In genomic region chr11:118939412-118939915, GRCh38 we compare ENCODE assay signal across 14 cellular contexts. TPM values are rescaled to one million over a fixed set of nuclear protein-coding genes. Genes with fewer than 3 reads are reported as not detected.
DNase-seq lines count a peak whose midpoint lies in the region; ATAC-seq, FAIRE-seq and TF ChIP-seq lines count a peak whose summit lies in the region.
"Had no signal": no experiment of that assay in that cellular context is flagged by ENCODE, and none has a peak within 500 bp of the region (broad histone marks: within the 10 kb centered on the region; RNA-seq: fewer than 3 reads in every experiment).

No MANE protein-coding gene starts in this region.

- POLR2A ChIA-PET in activated CD8-positive, alpha-beta T cell treated with anti-CD3 and anti-CD28 coated beads, Interleukin-2, amount 10 ng/mL, durations not matched to agents 7 days and 5 days (lab: Charles Lee): interaction anchor here (1.1 to 2.2 kb wide), 4 partner anchors 9 to 15 kb away, joined by 3 to 11 read pairs (median 4); partner anchors contain the start of gene BCL9L

- CTCF ChIA-PET in activated CD8-positive, alpha-beta T cell treated with anti-CD3 and anti-CD28 coated beads, Interleukin-2, amount 10 ng/mL, durations not matched to agents 7 days and 5 days (lab: Charles Lee): interaction anchor here (0.8 to 5.5 kb wide), 8 partner anchors 9 to 250 kb away, joined by 3 to 61 read pairs (median 4); partner anchors contain the start of gene BCL9L

- H2AFZ ChIP-seq in keratinocyte (ENCODE audit: control insufficient read depth, low read length): peak overlapping the region; percentile 75

- peaks cover 17 to 60% (median 44%) of the 10 kb centered on the region in 10 experiments for H3K4me1 ChIP-seq in BLaER1 treated with 17β-estradiol and CSF1 and Interleukin-3, amounts not matched to agents 10 nM and 100 nM
- H3K4me1 ChIP-seq in DOHH2 (ENCODE audit: control insufficient read depth, low read length) (peaks cover 54% of the 10 kb centered on the region), keratinocyte (ENCODE audit: control insufficient read depth, extremely low read depth, insufficient read depth, low read length) (peaks cover 30% of the 10 kb centered on the region), body of pancreas (no peaks in the 10 kb centered on the region)

- H3K27ac ChIP-seq in BLaER1 treated with 17β-estradiol and CSF1 and Interleukin-3, amounts not matched to agents 10 nM and 100 nM: peak overlapping the region in 7 of 11 experiments; percentile 58 to 69 (median 63); a peak in 13 of 22 replicates
- H3K27ac ChIP-seq in DOHH2 (ENCODE audit: low read depth, low read length) (no peak overlapping the region), keratinocyte (ENCODE audit: control insufficient read depth, insufficient read depth, low read length) (no peak overlapping the region), body of pancreas (no peak overlapping the region)

- no peaks in the 10 kb centered on the region for H3K27me3 ChIP-seq in BLaER1 treated with 17β-estradiol and CSF1 and Interleukin-3, amounts not matched to agents 10 nM and 100 nM
- H3K27me3 ChIP-seq in DOHH2 (ENCODE audit: control insufficient read depth, low read length) (no peaks in the 10 kb centered on the region), keratinocyte (ENCODE audit: control insufficient read depth, extremely low read depth, insufficient read depth, low read length) (no peaks in the 10 kb centered on the region), body of pancreas (no peaks in the 10 kb centered on the region)

- peak overlapping the region; percentile 76 to 91 (median 82) for H3K4me2 ChIP-seq in BLaER1 treated with 17β-estradiol and CSF1 and Interleukin-3, amounts not matched to agents 10 nM and 100 nM
- H3K4me2 ChIP-seq in DOHH2 (ENCODE audit: low read length): peak overlapping the region; percentile 59
- H3K4me2 ChIP-seq in keratinocyte (ENCODE audit: control insufficient read depth, extremely low read depth, insufficient read depth, low read depth, low read length): no peak overlapping the region

- H3K36me3 ChIP-seq in BLaER1 treated with 17β-estradiol and CSF1 and Interleukin-3, amounts not matched to agents 10 nM and 100 nM: no peaks in the 10 kb centered on the region
- H3K36me3 ChIP-seq in DOHH2 (ENCODE audit: control insufficient read depth, low read length) (no peaks in the 10 kb centered on the region), keratinocyte (ENCODE audit: control insufficient read depth in 2 of 2, extremely low read depth in 1 of 2, insufficient read depth in 2 of 2, low read length in 2 of 2) (no peaks in the 10 kb centered on the region), body of pancreas (replicated peaks in 1 of 2; ENCODE audit: insufficient read depth in 1 of 2, low read depth in 2 of 2) (no peaks in the 10 kb centered on the region)

- peak overlapping the region; percentile 82 for H3K27ac Mint-ChIP-seq in activated CD8-positive, alpha-beta T cell treated with anti-CD3 and anti-CD28 coated beads, Interleukin-2, amount 10 ng/mL, durations not matched to agents 7 days and 5 days

- H3K27me3 Mint-ChIP-seq in activated CD8-positive, alpha-beta T cell treated with anti-CD3 and anti-CD28 coated beads, Interleukin-2, amount 10 ng/mL, durations not matched to agents 7 days and 5 days (ENCODE audit: low read depth): no peaks in the 10 kb centered on the region

- intact Hi-C loops in body of pancreas (cut with DNase I): no loop called here

- no peak overlapping the region for H3K4me3 Mint-ChIP-seq in activated CD8-positive, alpha-beta T cell treated with anti-CD3 and anti-CD28 coated beads, Interleukin-2, amount 10 ng/mL, durations not matched to agents 7 days and 5 days

- no peaks in the 10 kb centered on the region for H4K20me1 ChIP-seq in BLaER1 treated with 17β-estradiol and CSF1 and Interleukin-3, amounts not matched to agents 10 nM and 100 nM
- H4K20me1 ChIP-seq in DOHH2 (ENCODE audit: control insufficient read depth, insufficient read depth, low read depth, low read length) (no peaks in the 10 kb centered on the region), keratinocyte (ENCODE audit: control insufficient read depth, extremely low read depth, insufficient read depth, low read length) (no peaks in the 10 kb centered on the region)

- WGBS in body of pancreas, 2 donors: 47 to 50% methylated on average over 7 to 8 of the region's 8 CpGs

- H3K9me3 ChIP-seq in BLaER1 treated with 17β-estradiol and CSF1 and Interleukin-3, amounts not matched to agents 10 nM and 100 nM (replicated peaks in 1 of 11): no peaks in the 10 kb centered on the region
- no peaks in the 10 kb centered on the region for H3K9me3 ChIP-seq in DOHH2 (ENCODE audit: control insufficient read depth, insufficient read depth, low read length)
- no peaks in the 10 kb centered on the region for H3K9me3 ChIP-seq in keratinocyte (ENCODE audit: control insufficient read depth, low read depth, low read length)
- no peaks in the 10 kb centered on the region for H3K9me3 ChIP-seq in body of pancreas

- H3K36me3 Mint-ChIP-seq in activated CD8-positive, alpha-beta T cell treated with anti-CD3 and anti-CD28 coated beads, Interleukin-2, amount 10 ng/mL, durations not matched to agents 7 days and 5 days (ENCODE audit: low read depth): no peaks in the 10 kb centered on the region

- no peak for TF ChIP-seq POLR2A in erythroblast (IDR thresholded peaks at IDR 0.05; ENCODE audit: low read length)
- TF ChIP-seq POLR2A in body of pancreas (IDR thresholded peaks at IDR 0.05): no peak

- TF ChIP-seq CTCF in DOHH2 (IDR thresholded peaks at IDR 0.05; ENCODE audit: low read depth, low read length, poor library complexity, severe bottlenecking) (no peak), keratinocyte (optimal IDR thresholded peaks at IDR 0.05 in 1 of 3, IDR thresholded peaks at IDR 0.05 in 1 of 3, conservative IDR thresholded peaks at IDR 0.05 in 1 of 3; ENCODE audit: extremely low read depth in 1 of 3, insufficient read depth in 2 of 3, low read length in 3 of 3) (no peak), body of pancreas (IDR thresholded peaks at IDR 0.05) (no peak)

- no peaks in the 10 kb centered on the region for H3K9me1 ChIP-seq in keratinocyte (ENCODE audit: control insufficient read depth, extremely low read depth, insufficient read depth, low read length)

- no peak overlapping the region for H3K4me3 ChIP-seq in BLaER1 treated with 17β-estradiol and CSF1 and Interleukin-3, amounts not matched to agents 10 nM and 100 nM
- peak overlapping the region; percentile 24 for H3K4me3 ChIP-seq in DOHH2 (ENCODE audit: low read length)
- no peak overlapping the region for H3K4me3 ChIP-seq in keratinocyte (ENCODE audit: control insufficient read depth in 2 of 3, extremely low read depth in 1 of 3, insufficient read depth in 2 of 3, low read depth in 1 of 3, low read length in 3 of 3)
- no peak overlapping the region for H3K4me3 ChIP-seq in body of pancreas
- H3K4me3 ChIP-seq: smooth muscle cell had no signal

- no peak for DNase-seq in activated CD8-positive, alpha-beta T cell treated with anti-CD3 and anti-CD28 coated beads, Interleukin-2, amount 10 ng/mL, durations not matched to agents 7 days and 5 days
- DNase-seq in keratinocyte (ENCODE audit: low read depth, low spot score): no peak
- no peak for DNase-seq in erythroblast (lab: John Stamatoyannopoulos, UW)
- DNase-seq in body of pancreas: no peak
- no peak for DNase-seq in kidney glomerular epithelial cell (lab: John Stamatoyannopoulos, UW)
- DNase-seq: NCI-H2029, NCI-H526 treated with DMSO at 0.1 percent for 48 hours, trophoblast cell had no signal

- no peak for FAIRE-seq in keratinocyte (lab: Jason Lieb, UNC)

- peaks cover 35% of the 10 kb centered on the region for H3K4me1 Mint-ChIP-seq in activated CD8-positive, alpha-beta T cell treated with anti-CD3 and anti-CD28 coated beads, Interleukin-2, amount 10 ng/mL, durations not matched to agents 7 days and 5 days (ENCODE audit: low read depth)

- H3K9me2 ChIP-seq in DOHH2 (replicated peaks; ENCODE audit: control insufficient read depth, low read length): no peaks in the 10 kb centered on the region

- no peaks in the 10 kb centered on the region for H3K9me3 Mint-ChIP-seq in activated CD8-positive, alpha-beta T cell treated with anti-CD3 and anti-CD28 coated beads, Interleukin-2, amount 10 ng/mL, durations not matched to agents 7 days and 5 days (ENCODE audit: insufficient read depth)

- dilution Hi-C loops in keratinocyte (cut with MboI; ENCODE audit: extremely low pct_ligation_motif_present, low sequenced_read_pairs): no loop called here

- peak overlapping the region in 5 of 11 experiments; percentile 49 to 61 (median 57); a peak in 8 of 22 replicates for H3K9ac ChIP-seq in BLaER1 treated with 17β-estradiol and CSF1 and Interleukin-3, amounts not matched to agents 10 nM and 100 nM
- no peak overlapping the region for H3K9ac ChIP-seq in keratinocyte (ENCODE audit: control insufficient read depth, extremely low read depth, insufficient read depth, low read length)

- H3K79me2 ChIP-seq in DOHH2 (ENCODE audit: control insufficient read depth, low read length) (no peaks in the 10 kb centered on the region), keratinocyte (ENCODE audit: control insufficient read depth, insufficient read depth, low read length) (no peaks in the 10 kb centered on the region)

- ATAC-seq in activated CD8-positive, alpha-beta T cell treated with anti-CD3 and anti-CD28 coated beads, Interleukin-2, amount 10 ng/mL, durations not matched to agents 7 days and 5 days: no peak
- ATAC-seq in body of pancreas (no peak), GM18517 (IDR thresholded peaks at IDR 0.05; ENCODE audit: unreplicated experiment) (no peak)

- H3F3A ChIP-seq in DOHH2 (ENCODE audit: control insufficient read depth, insufficient read depth): peaks cover 7% of the 10 kb centered on the region; the same call in 1 of the 2 replicates

RNA-seq across cellular contexts. Expression of gene BCL9L, which starts 13.7 kb away (rescaled TPM):
- total RNA-seq in activated CD8-positive, alpha-beta T cell treated with anti-CD3 and anti-CD28 coated beads, Interleukin-2, amount 10 ng/mL, durations not matched to agents 7 days and 5 days: 10 to 100 TPM; 70.0 to 70.6 TPM
- 7.7 to 21.3 TPM (median 10.6 TPM) in 3 replicates for polyA plus RNA-seq in keratinocyte
- 34.3 TPM for polyA plus RNA-seq in keratinocyte (2011; ENCODE audit: low read depth)
- 11.9 and 23.9 TPM in 2 replicates for polyA plus RNA-seq in keratinocyte (2011; cell fraction: cytosol; rRNA removed)
- polyA plus RNA-seq in keratinocyte (2011; cell fraction: nucleus; rRNA removed): 70.6 and 95.4 TPM in 2 replicates
- 55.8 and 88.0 TPM in 2 replicates for polyA plus RNA-seq in keratinocyte (2012; ENCODE audit: low replicate concordance)
- polyA minus RNA-seq in keratinocyte: 12.1 to 134 TPM (median 12.5 TPM) in 3 replicates
- 73.9 TPM for polyA minus RNA-seq in keratinocyte (2011; cell fraction: cytosol; rRNA and poly(A)+ RNA removed)
- polyA minus RNA-seq in keratinocyte (2011; cell fraction: nucleus; rRNA and poly(A)+ RNA removed): 91.6 and 94.2 TPM in 2 replicates
- 10 to 100 TPM; 13.2 to 16.5 TPM for total RNA-seq in body of pancreas

RNA-seq across cellular contexts. Expression of gene UPK2, which starts 16.6 kb away (rescaled TPM):
- total RNA-seq in activated CD8-positive, alpha-beta T cell treated with anti-CD3 and anti-CD28 coated beads, Interleukin-2, amount 10 ng/mL, durations not matched to agents 7 days and 5 days: not detected
- polyA plus RNA-seq in keratinocyte: 0.13 to 0.25 TPM (median 0.20 TPM) in 3 replicates
- not detected for polyA plus RNA-seq in keratinocyte (2011; ENCODE audit: low read depth)
- 0.44 and 0.55 TPM in 2 replicates for polyA plus RNA-seq in keratinocyte (2011; cell fraction: cytosol; rRNA removed)
- 0.17 and 0.50 TPM in 2 replicates for polyA plus RNA-seq in keratinocyte (2011; cell fraction: nucleus; rRNA removed)
- polyA plus RNA-seq in keratinocyte (2012; ENCODE audit: low replicate concordance): 0.44 and 0.50 TPM in 2 replicates
- 1.2 TPM in 1 of 3 replicates, not detected in the others for polyA minus RNA-seq in keratinocyte
- not detected for polyA minus RNA-seq in keratinocyte (2011; cell fraction: cytosol; rRNA and poly(A)+ RNA removed)
- polyA minus RNA-seq in keratinocyte (2011; cell fraction: nucleus; rRNA and poly(A)+ RNA removed): not detected in 2 replicates
- total RNA-seq in body of pancreas: not detected
- total RNA-seq: fibroblast of villous mesenchyme, MCF 10A, smooth muscle cell had no signal

RNA-seq across cellular contexts. Expression of gene FOXR1, which starts 32.1 kb away (rescaled TPM):
- total RNA-seq in activated CD8-positive, alpha-beta T cell treated with anti-CD3 and anti-CD28 coated beads, Interleukin-2, amount 10 ng/mL, durations not matched to agents 7 days and 5 days: not detected
- polyA plus RNA-seq in keratinocyte: not detected in 3 replicates
- not detected for polyA plus RNA-seq in keratinocyte (2011; ENCODE audit: low read depth)
- polyA plus RNA-seq in keratinocyte (2011; cell fraction: cytosol; rRNA removed): not detected in 2 replicates
- not detected in 2 replicates for polyA plus RNA-seq in keratinocyte (2011; cell fraction: nucleus; rRNA removed)
- not detected in 2 replicates for polyA plus RNA-seq in keratinocyte (2012; ENCODE audit: low replicate concordance)
- polyA minus RNA-seq in keratinocyte: not detected in 3 replicates
- not detected for polyA minus RNA-seq in keratinocyte (2011; cell fraction: cytosol; rRNA and poly(A)+ RNA removed)
- polyA minus RNA-seq in keratinocyte (2011; cell fraction: nucleus; rRNA and poly(A)+ RNA removed): not detected in 2 replicates
- not detected for total RNA-seq in body of pancreas
- total RNA-seq: fibroblast of villous mesenchyme, MCF 10A, smooth muscle cell had no signal
- polyA plus RNA-seq: smooth muscle cell had no signal

RNA-seq across cellular contexts. Expression of gene CXCR5, which starts 55.8 kb away (rescaled TPM):
- under 1 TPM; 0.08 to 0.18 TPM for total RNA-seq in activated CD8-positive, alpha-beta T cell treated with anti-CD3 and anti-CD28 coated beads, Interleukin-2, amount 10 ng/mL, durations not matched to agents 7 days and 5 days
- polyA plus RNA-seq in keratinocyte: not detected in 3 replicates
- polyA plus RNA-seq in keratinocyte (2011; ENCODE audit: low read depth): not detected
- not detected in 2 replicates for polyA plus RNA-seq in keratinocyte (2011; cell fraction: cytosol; rRNA removed)
- not detected in 2 replicates for polyA plus RNA-seq in keratinocyte (2011; cell fraction: nucleus; rRNA removed)
- 0.04 TPM in 1 of 2 replicates, not detected in the other for polyA plus RNA-seq in keratinocyte (2012; ENCODE audit: low replicate concordance)
- polyA minus RNA-seq in keratinocyte: not detected in 3 replicates
- polyA minus RNA-seq in keratinocyte (2011; cell fraction: cytosol; rRNA and poly(A)+ RNA removed): not detected
- polyA minus RNA-seq in keratinocyte (2011; cell fraction: nucleus; rRNA and poly(A)+ RNA removed): not detected in 2 replicates
- total RNA-seq in body of pancreas: not detected
- total RNA-seq: fibroblast of villous mesenchyme, MCF 10A, smooth muscle cell had no signal
- polyA plus RNA-seq: smooth muscle cell had no signal

RNA-seq across cellular contexts. Expression of gene CENATAC, which starts 58.5 kb away (rescaled TPM):
- 10 to 100 TPM; 39.3 to 41.1 TPM for total RNA-seq in activated CD8-positive, alpha-beta T cell treated with anti-CD3 and anti-CD28 coated beads, Interleukin-2, amount 10 ng/mL, durations not matched to agents 7 days and 5 days
- polyA plus RNA-seq in keratinocyte: 11.9 to 22.6 TPM (median 14.9 TPM) in 3 replicates
- 18.2 TPM for polyA plus RNA-seq in keratinocyte (2011; ENCODE audit: low read depth)
- polyA plus RNA-seq in keratinocyte (2011; cell fraction: cytosol; rRNA removed): 2.7 and 3.6 TPM in 2 replicates
- 60.5 and 67.0 TPM in 2 replicates for polyA plus RNA-seq in keratinocyte (2011; cell fraction: nucleus; rRNA removed)
- 7.9 and 17.4 TPM in 2 replicates for polyA plus RNA-seq in keratinocyte (2012; ENCODE audit: low replicate concordance)
- polyA minus RNA-seq in keratinocyte: 4.3 to 27.3 TPM (median 16.1 TPM) in 3 replicates
- 2.7 TPM for polyA minus RNA-seq in keratinocyte (2011; cell fraction: cytosol; rRNA and poly(A)+ RNA removed)
- polyA minus RNA-seq in keratinocyte (2011; cell fraction: nucleus; rRNA and poly(A)+ RNA removed): 23.1 and 42.0 TPM in 2 replicates
- 10 to 100 TPM; 68.7 to 95.9 TPM for total RNA-seq in body of pancreas

Comparison
In these comparisons a context has a peak if more than half of its experiments do, and no peak if none do; other contexts are left out.
1. H3K27ac ChIP-seq: peak in BLaER1 treated with 17β-estradiol and CSF1 and Interleukin-3, amounts not matched to agents 10 nM and 100 nM (7 of 11); none in DOHH2 (single experiment), keratinocyte (single experiment) and body of pancreas (0 of 4).
2. RNA of gene BCL9L, which starts 13.7 kb away (total RNA-seq): 70.0 to 70.6 TPM in activated CD8-positive, alpha-beta T cell treated with anti-CD3 and anti-CD28 coated beads, Interleukin-2, amount 10 ng/mL, durations not matched to agents 7 days and 5 days; 13.2 to 16.5 TPM in body of pancreas; every median in the first group is over 4 times any median in the second.